8 cellular contexts compared by ENCODE assay signal in genomic region chr2:131413148-131413747, GRCh38. TPM values are rescaled to one million over a fixed set of nuclear protein-coding genes. Genes with fewer than 3 reads are reported as not detected.
DNase-seq lines count a peak whose midpoint lies in the region; ATAC-seq, FAIRE-seq and TF ChIP-seq lines count a peak whose summit lies in the region.

No MANE protein-coding gene starts in this region.

- H3K4me3 Mint-ChIP-seq in stimulated activated naive CD8-positive, alpha-beta T cell treated with anti-CD3 and anti-CD28 coated beads, Interleukin-15, amount 100 ng/mL, for 72 hours, result no peak overlapping the region

- 8% methylated on average over 7 of the region's 7 CpGs for WGBS in GM12878 (ENCODE audit: insufficient coverage, insufficient replicate concordance, low lambda C conversion rate, missing lambda C conversion rate)

- DNase-seq in COLO829 (ENCODE audit: low spot score) (peak; percentile 45), NCI-H446 (lab: John Stamatoyannopoulos, UW) (peak; percentile 8 to 59), GM12878 (ENCODE audit: low read depth, low spot score) (peak; percentile 15), inferior parietal cortex (ENCODE audit: extremely low spot score) (peak; percentile 83), HK-2 (ENCODE audit: unreplicated experiment) (no peak)
- DNase-seq in stimulated activated naive CD8-positive, alpha-beta T cell treated with anti-CD3 and anti-CD28 coated beads, Interleukin-15, amount 100 ng/mL, for 72 hours, result peak; percentile 27 to 37

- H3K4me2 ChIP-seq in GM12878 (ENCODE audit: control insufficient read depth, insufficient read depth), result no peak overlapping the region

- SMC1A ChIA-PET in GM12878 (lab: Charles Lee; ENCODE audit: uncharacterized antibody, unreplicated experiment), result interaction anchor here (0.7 to 2.2 kb wide), 5 partner anchors 79 to 1477 kb away, joined by 3 to 22 read pairs (median 3); no protein-coding TSS in a partner anchor

- intact Hi-C loops in GM12878 (cut with micrococcal nuclease; ENCODE audit: unreplicated experiment), result loop anchor here (1.0 to 5.0 kb wide), 7 partner anchors 79 to 1477 kb away; partner anchors contain the start of genes CCDC74A and MZT2A

- no peak overlapping the region for H3K27ac Mint-ChIP-seq in stimulated activated naive CD8-positive, alpha-beta T cell treated with anti-CD3 and anti-CD28 coated beads, Interleukin-15, amount 100 ng/mL, for 72 hours

- H3K36me3 ChIP-seq in GM12878 (ENCODE audit: control insufficient read depth in 2 of 2, insufficient read depth in 2 of 2, low read length in 1 of 2), result no peaks in the 10 kb centered on the region

- no peaks in the 10 kb centered on the region for H3K9me3 ChIP-seq in GM12878 (replicated peaks; ENCODE audit: control insufficient read depth, insufficient read depth, low read length)

- H3K27me3 ChIP-seq in GM12878 (replicated peaks in 1 of 2; ENCODE audit: control insufficient read depth in 2 of 2, insufficient read depth in 2 of 2, low read length in 1 of 2), result peaks cover 1 to 3% of the 10 kb centered on the region in 2 experiments; a peak in 1 of 4 replicates

- ATAC-seq in GM18519 (IDR thresholded peaks at IDR 0.05; ENCODE audit: low FRiP score, unreplicated experiment), result peak; percentile 71
- peak; percentile 49 for ATAC-seq in HG03196 (IDR thresholded peaks at IDR 0.05; ENCODE audit: unreplicated experiment)
- peak; percentile 81 for ATAC-seq in GM12878
- ATAC-seq in stimulated activated naive CD8-positive, alpha-beta T cell treated with anti-CD3 and anti-CD28 coated beads, Interleukin-15, amount 100 ng/mL, for 72 hours, result peak; percentile 66

- H3K4me3 ChIP-seq in GM12878, result no peak overlapping the region

- H3K79me2 ChIP-seq in GM12878 (ENCODE audit: control insufficient read depth, insufficient read depth, low read length), result no peaks in the 10 kb centered on the region

- POLR2A ChIA-PET in GM12878 (lab: Charles Lee), result interaction anchor here (0.5 kb wide), 1 partner anchor 511 kb away, joined by 5 read pairs; no protein-coding TSS in a partner anchor

- H3K4me1 ChIP-seq in GM12878 (ENCODE audit: control insufficient read depth, insufficient read depth, low read length), result no peaks in the 10 kb centered on the region

- CTCF ChIA-PET in GM12878 (lab: Yijun Ruan, JAX), result interaction anchor here (0.7 to 4.5 kb wide), 15 partner anchors 10 to 1478 kb away, joined by 3 to 36 read pairs (median 4); partner anchors contain the start of genes CCDC74A and MZT2A

- TF ChIP-seq EP300 in GM12878 (IDR thresholded peaks at IDR 0.05; ENCODE audit: borderline replicate concordance in 1 of 2, control insufficient read depth in 1 of 2, low read depth in 2 of 2, low read length in 2 of 2), result no peak

- H3K4me1 Mint-ChIP-seq in stimulated activated naive CD8-positive, alpha-beta T cell treated with anti-CD3 and anti-CD28 coated beads, Interleukin-15, amount 100 ng/mL, for 72 hours, result no peaks in the 10 kb centered on the region

- RAD21 ChIA-PET in GM12878 (lab: Charles Lee; ENCODE audit: unreplicated experiment), result interaction anchor here (0.8 to 3.8 kb wide), 3 partner anchors 259 to 1477 kb away, joined by 3 to 39 read pairs (median 9); no protein-coding TSS in a partner anchor

- BruUV-seq in GM12878 (replicated peaks; lab: Mats Ljungman, UMichigan), result no TSS peak

- peaks cover 43% of the 10 kb centered on the region for H3K27me3 Mint-ChIP-seq in stimulated activated naive CD8-positive, alpha-beta T cell treated with anti-CD3 and anti-CD28 coated beads, Interleukin-15, amount 100 ng/mL, for 72 hours

- peak; percentile 65 to 87 (median 69) for TF ChIP-seq CTCF in GM12878 (IDR thresholded peaks at IDR 0.05 in 2 of 3, conservative IDR thresholded peaks at IDR 0.05 in 1 of 3; ENCODE audit: control insufficient read depth in 2 of 3, extremely low read depth in 1 of 3, insufficient read depth in 1 of 3, low read depth in 3 of 3, low read length in 3 of 3)

- FAIRE-seq in GM12878 (lab: Jason Lieb, UNC), result peak; percentile 85

- no peaks in the 10 kb centered on the region for H4K20me1 ChIP-seq in GM12878 (ENCODE audit: control insufficient read depth, insufficient read depth)

- H2AFZ ChIP-seq in GM12878 (ENCODE audit: control insufficient read depth, low read depth, low read length), result peak overlapping the region; percentile 28

- no peaks in the 10 kb centered on the region for H3K9me3 Mint-ChIP-seq in stimulated activated naive CD8-positive, alpha-beta T cell treated with anti-CD3 and anti-CD28 coated beads, Interleukin-15, amount 100 ng/mL, for 72 hours

- no peak overlapping the region for H3K27ac ChIP-seq in GM12878 (ENCODE audit: control insufficient read depth, insufficient read depth)

- TF ChIP-seq RAD21 in GM12878 (IDR thresholded peaks at IDR 0.05; ENCODE audit: insufficient read depth, low read depth, low read length), result peak; percentile 91

- no peak overlapping the region for H3K9ac ChIP-seq in GM12878 (ENCODE audit: control insufficient read depth, insufficient read depth, low read length)

- in situ Hi-C loops in GM12878 (cut with MboI), result loop anchor here (5.0 to 25.0 kb wide), 3 partner anchors 259 to 1476 kb away; no protein-coding TSS in a partner anchor

- no peak for TF ChIP-seq POLR2A in GM12878 (IDR thresholded peaks at IDR 0.05; ENCODE audit: low read depth, low read length)

TF ChIP-seq in GM12878, 131 proteins besides CTCF, POLR2A, EP300 and RAD21 (continues in another document):
- no peak for TF ChIP-seq LARP7 (IDR thresholded peaks at IDR 0.05)
- no peak for TF ChIP-seq BHLHE40 (IDR thresholded peaks at IDR 0.05; ENCODE audit: borderline replicate concordance in 1 of 2, low read depth in 2 of 2, low read length in 1 of 2)
- peak; percentile 93 for TF ChIP-seq SMC3 (IDR thresholded peaks at IDR 0.05; ENCODE audit: borderline replicate concordance, low read length)
- no peak for TF ChIP-seq NFIC (IDR thresholded peaks at IDR 0.05; ENCODE audit: low read depth, low read length)
- 0 out of 2 replicates have a peak, but pooled peaks have one; percentile 31 for TF ChIP-seq CREB1 (IDR thresholded peaks at IDR 0.05; ENCODE audit: low read depth)
- TF ChIP-seq RUNX3 (IDR thresholded peaks at IDR 0.05; ENCODE audit: low read length), result no peak
- no peak for TF ChIP-seq REST (IDR thresholded peaks at IDR 0.05; ENCODE audit: low read depth, low read length)
- TF ChIP-seq HCFC1 (IDR thresholded peaks at IDR 0.05; ENCODE audit: low read length), result no peak
- TF ChIP-seq ZNF622 (IDR thresholded peaks at IDR 0.05), result no peak
- no peak for TF ChIP-seq NR2C2 (IDR thresholded peaks at IDR 0.05; ENCODE audit: borderline replicate concordance, control insufficient read depth, insufficient read length, low read depth)
- TF ChIP-seq MAX (IDR thresholded peaks at IDR 0.05; ENCODE audit: low read depth, low read length), result no peak
- 0 out of 2 replicates have a peak, but pooled peaks have one; percentile 17 for TF ChIP-seq YY1 (IDR thresholded peaks at IDR 0.05; ENCODE audit: low read depth, low read length)
- no peak for TF ChIP-seq KLF5 (IDR thresholded peaks at IDR 0.05; ENCODE audit: partially characterized antibody)

RNA-seq across cellular contexts. Expression of gene RAB6D, which starts 49.3 kb away (rescaled TPM):
- total RNA-seq in GM12878 (2013; cell fraction: nucleolus; rRNA removed), result not detected in 2 replicates
- not detected in 2 replicates for total RNA-seq in GM12878 (2014; rRNA removed)
- not detected in 2 replicates for total RNA-seq in GM12878 (2014; rRNA removed; fragmentation: Illumina TruSeq; extraction: Trizol)
- total RNA-seq in GM12878 (2021), result not detected in 2 replicates
- not detected for polyA plus RNA-seq in GM12878 (2011; ENCODE audit: low read depth)
- polyA plus RNA-seq in GM12878 (2011; rRNA removed), result 0.03 and 0.04 TPM in 2 replicates
- polyA plus RNA-seq in GM12878 (2011; cell fraction: cytosol; rRNA removed), result not detected in 2 replicates
- not detected in 2 replicates for polyA plus RNA-seq in GM12878 (2011; cell fraction: nucleus; rRNA removed)
- 0.07 TPM in 2 replicates for polyA plus RNA-seq in GM12878 (2012)
- polyA plus RNA-seq in GM12878 (2014; fragmentation: Illumina TruSeq; extraction: Trizol), result 0.03 TPM in 1 of 2 replicates, not detected in the other
- polyA plus RNA-seq in GM12878 (2014; fragmentation: Nextera tagmentation; extraction: Ambion mirVana), result not detected
- not detected in 2 replicates for polyA plus RNA-seq in GM12878 (2014; rRNA removed)
- under 1 TPM; 0.08 to 0.11 TPM for polyA plus RNA-seq in GM12878 (2016; fragmentation: Nextera tagmentation; extraction: Ambion mirVana)
- not detected in 2 replicates for polyA minus RNA-seq in GM12878 (2011; rRNA and poly(A)+ RNA removed)
- polyA minus RNA-seq in GM12878 (2011; cell fraction: cytosol; rRNA and poly(A)+ RNA removed), result not detected in 2 replicates
- not detected in 2 replicates for polyA minus RNA-seq in GM12878 (2011; cell fraction: nucleus; rRNA and poly(A)+ RNA removed)
